1 cellular context compared by ENCODE assay signal in the genomic region with DNA sequence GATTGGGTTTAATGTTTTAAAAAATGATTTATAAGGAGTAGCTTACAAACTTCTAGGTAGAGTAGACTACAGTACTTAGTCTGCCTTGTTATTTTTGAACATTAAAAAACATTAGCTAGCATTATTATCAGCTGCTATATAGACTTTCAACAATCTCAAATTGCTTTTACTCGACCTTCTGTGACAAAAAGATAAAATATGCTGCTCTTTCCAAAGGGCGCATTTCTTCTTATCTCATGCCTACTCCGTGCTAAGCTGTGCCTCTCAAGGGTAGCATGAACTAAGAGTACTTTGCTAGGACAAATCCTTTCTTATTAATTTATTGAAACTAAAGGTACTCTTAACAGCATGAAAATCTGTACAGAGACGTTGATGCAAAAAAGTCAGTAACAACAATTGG.
TF ChIP-seq lines count a peak whose summit lies in the region.

No MANE protein-coding gene starts in this region.

TF ChIP-seq in K562, 482 proteins besides CTCF, POLR2A, EP300 and RAD21 (continued from another document):
- TF ChIP-seq, protein P1, sequence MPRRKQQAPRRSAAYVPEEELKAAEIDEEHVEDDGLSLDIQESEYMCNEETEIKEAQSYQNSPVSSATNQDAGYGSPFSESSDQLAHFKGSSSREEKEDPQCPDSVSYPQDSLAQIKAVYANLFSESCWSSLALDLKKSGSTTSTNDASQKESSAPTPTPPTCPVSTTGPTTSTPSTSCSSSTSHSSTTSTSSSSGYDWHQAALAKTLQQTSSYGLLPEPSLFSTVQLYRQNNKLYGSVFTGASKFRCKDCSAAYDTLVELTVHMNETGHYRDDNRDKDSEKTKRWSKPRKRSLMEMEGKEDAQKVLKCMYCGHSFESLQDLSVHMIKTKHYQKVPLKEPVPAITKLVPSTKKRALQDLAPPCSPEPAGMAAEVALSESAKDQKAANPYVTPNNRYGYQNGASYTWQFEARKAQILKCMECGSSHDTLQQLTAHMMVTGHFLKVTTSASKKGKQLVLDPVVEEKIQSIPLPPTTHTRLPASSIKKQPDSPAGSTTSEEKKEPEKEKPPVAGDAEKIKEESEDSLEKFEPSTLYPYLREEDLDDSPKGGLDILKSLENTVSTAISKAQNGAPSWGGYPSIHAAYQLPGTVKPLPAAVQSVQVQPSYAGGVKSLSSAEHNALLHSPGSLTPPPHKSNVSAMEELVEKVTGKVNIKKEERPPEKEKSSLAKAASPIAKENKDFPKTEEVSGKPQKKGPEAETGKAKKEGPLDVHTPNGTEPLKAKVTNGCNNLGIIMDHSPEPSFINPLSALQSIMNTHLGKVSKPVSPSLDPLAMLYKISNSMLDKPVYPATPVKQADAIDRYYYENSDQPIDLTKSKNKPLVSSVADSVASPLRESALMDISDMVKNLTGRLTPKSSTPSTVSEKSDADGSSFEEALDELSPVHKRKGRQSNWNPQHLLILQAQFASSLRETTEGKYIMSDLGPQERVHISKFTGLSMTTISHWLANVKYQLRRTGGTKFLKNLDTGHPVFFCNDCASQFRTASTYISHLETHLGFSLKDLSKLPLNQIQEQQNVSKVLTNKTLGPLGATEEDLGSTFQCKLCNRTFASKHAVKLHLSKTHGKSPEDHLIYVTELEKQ (CRISPR knock-in tag; IDR thresholded peaks at IDR 0.05): no peak
- TF ChIP-seq EGR1 (conservative IDR thresholded peaks at IDR 0.05) (no peak), DNMT1 (IDR thresholded peaks at IDR 0.05) (no peak), ADNP (tag; IDR thresholded peaks at IDR 0.05) (no peak), ZNF184 (CRISPR knock-in tag; IDR thresholded peaks at IDR 0.05) (no peak), RHOXF2B (CRISPR knock-in tag; conservative IDR thresholded peaks at IDR 0.05) (no peak), FUS (optimal IDR thresholded peaks at IDR 0.05; ENCODE audit: low read depth, low read length) (no peak), KDM5B (IDR thresholded peaks at IDR 0.05; ENCODE audit: insufficient replicate concordance, low read depth, low read length) (no peak), NFATC3 (IDR thresholded peaks at IDR 0.05) (no peak), SRSF7 (optimal IDR thresholded peaks at IDR 0.05; ENCODE audit: low read depth, low read length) (no peak), MTA2 (IDR thresholded peaks at IDR 0.05; ENCODE audit: low read depth) (peak; percentile 42; the same call in 1 of the 2 replicates), NCOR1 (IDR thresholded peaks at IDR 0.05) (peak; percentile 63), TAL1 (IDR thresholded peaks at IDR 0.05) (peak; percentile 74), RBM25 (IDR thresholded peaks at IDR 0.05; ENCODE audit: low read depth, low read length, severe bottlenecking) (no peak), POLR2H (tag; IDR thresholded peaks at IDR 0.05; ENCODE audit: low read depth) (no peak), TEAD4 (IDR thresholded peaks at IDR 0.05; ENCODE audit: low read length) (peak; percentile 60), TEAD4 (CRISPR knock-in tag; IDR thresholded peaks at IDR 0.05; ENCODE audit: borderline replicate concordance) (no peak), C11orf30 (IDR thresholded peaks at IDR 0.05; ENCODE audit: low read depth) (peak; percentile 11; the same call in 1 of the 2 replicates), RBM14 (IDR thresholded peaks at IDR 0.05; ENCODE audit: borderline replicate concordance, insufficient read depth, low read depth, low read length) (no peak), ASH1L (IDR thresholded peaks at IDR 0.05; ENCODE audit: borderline replicate concordance, low read depth, partially characterized antibody) (no peak), ARID1B (IDR thresholded peaks at IDR 0.05) (peak; percentile 79), ZKSCAN1 (IDR thresholded peaks at IDR 0.05; ENCODE audit: low read depth, low read length) (no peak), TAF15 (IDR thresholded peaks at IDR 0.05; ENCODE audit: low read depth, low read length) (no peak), CBFA2T2 (conservative IDR thresholded peaks at IDR 0.05) (peak; percentile 64), ZNF224 (CRISPR knock-in tag; IDR thresholded peaks at IDR 0.05) (no peak), SOX6 (IDR thresholded peaks at IDR 0.05) (peak; percentile 10; the same call in 1 of the 2 replicates), KDM1A (IDR thresholded peaks at IDR 0.05) (0 out of 4 replicates have a peak, but pooled peaks of 1 of the 2 experiments have one; percentile 16)
- TF ChIP-seq, protein P2, sequence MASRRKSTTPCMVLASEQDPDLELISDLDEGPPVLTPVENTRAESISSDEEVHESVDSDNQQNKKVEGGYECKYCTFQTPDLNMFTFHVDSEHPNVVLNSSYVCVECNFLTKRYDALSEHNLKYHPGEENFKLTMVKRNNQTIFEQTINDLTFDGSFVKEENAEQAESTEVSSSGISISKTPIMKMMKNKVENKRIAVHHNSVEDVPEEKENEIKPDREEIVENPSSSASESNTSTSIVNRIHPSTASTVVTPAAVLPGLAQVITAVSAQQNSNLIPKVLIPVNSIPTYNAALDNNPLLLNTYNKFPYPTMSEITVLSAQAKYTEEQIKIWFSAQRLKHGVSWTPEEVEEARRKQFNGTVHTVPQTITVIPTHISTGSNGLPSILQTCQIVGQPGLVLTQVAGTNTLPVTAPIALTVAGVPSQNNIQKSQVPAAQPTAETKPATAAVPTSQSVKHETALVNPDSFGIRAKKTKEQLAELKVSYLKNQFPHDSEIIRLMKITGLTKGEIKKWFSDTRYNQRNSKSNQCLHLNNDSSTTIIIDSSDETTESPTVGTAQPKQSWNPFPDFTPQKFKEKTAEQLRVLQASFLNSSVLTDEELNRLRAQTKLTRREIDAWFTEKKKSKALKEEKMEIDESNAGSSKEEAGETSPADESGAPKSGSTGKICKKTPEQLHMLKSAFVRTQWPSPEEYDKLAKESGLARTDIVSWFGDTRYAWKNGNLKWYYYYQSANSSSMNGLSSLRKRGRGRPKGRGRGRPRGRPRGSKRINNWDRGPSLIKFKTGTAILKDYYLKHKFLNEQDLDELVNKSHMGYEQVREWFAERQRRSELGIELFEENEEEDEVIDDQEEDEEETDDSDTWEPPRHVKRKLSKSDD (conservative IDR thresholded peaks at IDR 0.05; ENCODE audit: low read length): no peak
- TF ChIP-seq, protein P3, sequence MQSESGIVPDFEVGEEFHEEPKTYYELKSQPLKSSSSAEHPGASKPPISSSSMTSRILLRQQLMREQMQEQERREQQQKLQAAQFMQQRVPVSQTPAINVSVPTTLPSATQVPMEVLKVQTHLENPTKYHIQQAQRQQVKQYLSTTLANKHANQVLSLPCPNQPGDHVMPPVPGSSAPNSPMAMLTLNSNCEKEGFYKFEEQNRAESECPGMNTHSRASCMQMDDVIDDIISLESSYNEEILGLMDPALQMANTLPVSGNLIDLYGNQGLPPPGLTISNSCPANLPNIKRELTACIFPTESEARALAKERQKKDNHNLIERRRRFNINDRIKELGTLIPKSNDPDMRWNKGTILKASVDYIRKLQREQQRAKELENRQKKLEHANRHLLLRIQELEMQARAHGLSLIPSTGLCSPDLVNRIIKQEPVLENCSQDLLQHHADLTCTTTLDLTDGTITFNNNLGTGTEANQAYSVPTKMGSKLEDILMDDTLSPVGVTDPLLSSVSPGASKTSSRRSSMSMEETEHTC (IDR thresholded peaks at IDR 0.05): no peak
- TF ChIP-seq, protein P4, sequence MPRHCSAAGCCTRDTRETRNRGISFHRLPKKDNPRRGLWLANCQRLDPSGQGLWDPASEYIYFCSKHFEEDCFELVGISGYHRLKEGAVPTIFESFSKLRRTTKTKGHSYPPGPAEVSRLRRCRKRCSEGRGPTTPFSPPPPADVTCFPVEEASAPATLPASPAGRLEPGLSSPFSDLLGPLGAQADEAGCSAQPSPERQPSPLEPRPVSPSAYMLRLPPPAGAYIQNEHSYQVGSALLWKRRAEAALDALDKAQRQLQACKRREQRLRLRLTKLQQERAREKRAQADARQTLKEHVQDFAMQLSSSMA (CRISPR knock-in tag; IDR thresholded peaks at IDR 0.05): no peak
